In the genomic region with DNA sequence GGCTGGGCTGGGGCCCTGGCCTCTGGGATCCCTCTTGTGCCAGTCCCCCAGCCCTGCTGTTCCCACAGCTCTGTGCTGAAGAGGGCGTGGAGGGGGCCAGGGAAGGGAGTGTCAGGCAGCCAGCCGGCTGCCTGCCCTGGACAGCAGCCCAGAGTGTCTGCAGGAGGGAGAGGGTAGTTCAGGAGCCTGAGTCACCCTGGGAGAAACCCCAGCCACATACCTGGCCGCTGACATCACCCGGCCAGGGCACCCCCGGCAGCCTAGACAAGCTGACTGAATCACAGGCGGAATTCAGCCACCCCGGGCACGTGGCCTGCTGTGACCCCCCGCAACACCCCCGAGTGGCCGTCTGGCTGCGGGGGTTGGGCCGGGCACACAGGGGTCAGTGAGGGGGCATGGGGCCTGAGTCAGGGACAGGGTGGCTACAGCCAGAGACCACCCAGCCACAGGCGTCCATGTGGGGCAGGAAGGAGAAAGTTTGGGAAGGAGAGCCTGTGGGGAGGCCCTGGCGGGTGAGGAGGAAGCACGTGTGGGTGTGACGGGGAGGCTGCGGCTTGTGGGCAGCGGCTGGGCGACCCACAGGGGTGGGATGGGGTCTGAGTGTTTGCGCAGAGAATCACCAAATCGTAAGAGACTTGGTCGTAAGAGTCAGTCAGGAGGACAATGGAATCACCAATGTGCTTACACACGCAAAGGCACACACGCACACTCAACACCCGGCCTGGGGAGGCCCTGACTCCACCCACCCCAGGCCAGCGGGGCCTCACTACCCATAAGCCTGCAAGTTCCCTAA, we compare ENCODE assay signal across 1 cellular context.
A peak's percentile ranks its signal among the peaks of the same experiment; 100 is the strongest.
TF ChIP-seq lines count a peak whose summit lies in the region.

No MANE protein-coding gene starts in this region.

TF ChIP-seq in endothelial cell of umbilical vein, 7 proteins besides CTCF, POLR2A, EP300 and RAD21 (continued from another document):
- peak; percentile 99 for TF ChIP-seq POLR2AphosphoS5 (IDR thresholded peaks at IDR 0.05; ENCODE audit: insufficient read depth, low read depth, low read length)
TF ChIP-seq in endothelial cell of umbilical vein: peak in this region for 5.
